In the genomic region with DNA sequence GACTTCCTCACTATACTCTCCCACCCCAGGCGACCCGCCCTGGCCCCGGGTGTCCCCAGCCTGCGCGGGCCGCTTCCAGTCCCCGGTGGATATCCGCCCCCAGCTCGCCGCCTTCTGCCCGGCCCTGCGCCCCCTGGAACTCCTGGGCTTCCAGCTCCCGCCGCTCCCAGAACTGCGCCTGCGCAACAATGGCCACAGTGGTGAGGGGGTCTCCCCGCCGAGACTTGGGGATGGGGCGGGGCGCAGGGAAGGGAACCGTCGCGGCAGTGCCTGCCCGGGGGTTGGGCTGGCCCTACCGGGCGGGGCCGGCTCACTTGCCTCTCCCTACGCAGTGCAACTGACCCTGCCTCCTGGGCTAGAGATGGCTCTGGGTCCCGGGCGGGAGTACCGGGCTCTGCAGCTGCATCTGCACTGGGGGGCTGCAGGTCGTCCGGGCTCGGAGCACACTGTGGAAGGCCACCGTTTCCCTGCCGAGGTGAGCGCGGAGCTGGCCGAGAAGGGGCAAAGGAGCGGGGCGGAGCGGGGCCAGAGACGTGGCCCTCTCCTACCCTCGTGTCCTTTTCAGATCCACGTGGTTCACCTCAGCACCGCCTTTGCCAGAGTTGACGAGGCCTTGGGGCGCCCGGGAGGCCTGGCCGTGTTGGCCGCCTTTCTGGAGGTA, we compare ENCODE assay signal across 8 cellular contexts. TPM values are rescaled to one million over a fixed set of nuclear protein-coding genes. Genes with fewer than 3 reads are reported as not detected.
A peak's percentile ranks its signal among the peaks of the same experiment; 100 is the strongest.
DNase-seq lines count a peak whose midpoint lies in the region; ATAC-seq and TF ChIP-seq lines count a peak whose summit lies in the region.

No MANE protein-coding gene starts in this region.

- H3K27ac ChIP-seq in uterus = peak overlapping the region in 1 of 2 donors; percentile 16

- no peak for TF ChIP-seq CTCF in uterus (IDR thresholded peaks at IDR 0.05)

- peak; percentile 31 for DNase-seq in AG08395 (ENCODE audit: low spot score)
- DNase-seq in NCI-H2227 (lab: John Stamatoyannopoulos, UW; ENCODE audit: unreplicated experiment) = peak; percentile 84
- DNase-seq in ecto neural progenitor cell (ENCODE audit: low spot score) = peak; percentile 94
- DNase-seq in mucosa of gallbladder (ENCODE audit: low spot score) = peak; percentile 45
- peak in 1 of 2 donors; percentile 48 for DNase-seq in uterus
- DNase-seq in NCI-H1092 treated with DMSO at 0.1 percent for 48 hours (lab: John Stamatoyannopoulos, UW) = no peak
- DNase-seq in NCI-H2196 treated with DMSO at 0.1 percent for 48 hours (lab: John Stamatoyannopoulos, UW; ENCODE audit: unreplicated experiment) = no peak

- H3K9me3 ChIP-seq in uterus = no peaks in the 10 kb centered on the region

- H3K4me3 ChIP-seq in uterus = peak overlapping the region; percentile 34 to 44

- ATAC-seq in GM19397 (IDR thresholded peaks at IDR 0.05; ENCODE audit: unreplicated experiment) = no peak

- H3K27me3 ChIP-seq in uterus = no peaks in the 10 kb centered on the region

- intact Hi-C loops in uterus (cut with DNase I; ENCODE audit: low total_unique reads) = no loop called here

- H3K36me3 ChIP-seq in uterus = no peaks in the 10 kb centered on the region

- TF ChIP-seq POLR2A in uterus (IDR thresholded peaks at IDR 0.05) = no peak

- no peaks in the 10 kb centered on the region for H3K4me1 ChIP-seq in uterus

RNA-seq across cellular contexts. Expression of a gene that starts 2.1 kb away (rescaled TPM):
- total RNA-seq in mucosa of gallbladder (777 TPM), uterus (under 1 TPM in 1 of 4 donors, not detected in 3; 0.14 TPM)

RNA-seq across cellular contexts. Expression of a gene that starts 10.9 kb away (rescaled TPM):
- total RNA-seq in mucosa of gallbladder = 6.4 TPM
- total RNA-seq in uterus = 1 to 10 TPM in 3 of 4 donors, not detected in 1; 1.5 to 3.6 (median 2.4) TPM

RNA-seq across cellular contexts. Expression of a gene that starts 13.9 kb away (rescaled TPM):
- total RNA-seq in mucosa of gallbladder (1,716 TPM), uterus (1,000 to 10,000 TPM in 2 of 4 donors, 100 to 1,000 TPM in 2; 491 to 2,682 (median 829) TPM)

RNA-seq across cellular contexts. Expression of a gene that starts 17.8 kb away (rescaled TPM):
- total RNA-seq in mucosa of gallbladder (59.2 TPM), uterus (100 to 1,000 TPM in 1 of 4 donors, 10 to 100 TPM in 2, 1 to 10 TPM in 1; 9.0 to 120 (median 32.1) TPM)

RNA-seq across cellular contexts. Expression of a gene that starts 18.0 kb away (rescaled TPM):
- total RNA-seq in mucosa of gallbladder (17,824 TPM), uterus (over 10,000 TPM in 2 of 4 donors, 1,000 to 10,000 TPM in 2; 2,632 to 57,722 (median 9,015) TPM)

Comparison
In these comparisons a context has a peak if more than half of its experiments do, and no peak if none do; other contexts are left out.
1. DNase-seq: peak in AG08395 (single experiment), NCI-H2227 (single experiment), ecto neural progenitor cell (single experiment) and mucosa of gallbladder (single experiment); none in NCI-H1092 treated with DMSO at 0.1 percent for 48 hours (single experiment) and NCI-H2196 treated with DMSO at 0.1 percent for 48 hours (single experiment).
2. RNA of a gene that starts 2.1 kb away (total RNA-seq): 777 TPM in mucosa of gallbladder (single experiment); 0.14 TPM in uterus; every median in the first group is over 100 times any median in the second.